24 cellular contexts compared by ENCODE assay signal in genomic region chr13:113351514-113352026, GRCh38. TPM values are rescaled to one million over a fixed set of nuclear protein-coding genes. Genes with fewer than 3 reads are reported as not detected.
DNase-seq lines count a peak whose midpoint lies in the region; ATAC-seq, FAIRE-seq and TF ChIP-seq lines count a peak whose summit lies in the region.
"Had no signal": no experiment of that assay in that cellular context is flagged by ENCODE, and none has a peak within 500 bp of the region (broad histone marks: within the 10 kb centered on the region; RNA-seq: fewer than 3 reads in every experiment).

No MANE protein-coding gene starts in this region.

- no peak for TF ChIP-seq POLR2A in right lobe of liver (IDR thresholded peaks at IDR 0.05)
- TF ChIP-seq POLR2A in spleen (IDR thresholded peaks at IDR 0.05), result no peak
- TF ChIP-seq POLR2A in GM12891 (IDR thresholded peaks at IDR 0.05; ENCODE audit: low read depth, low read length), result no peak

- H3K4me1 ChIP-seq in right lobe of liver, result no peaks in the 10 kb centered on the region
- peaks cover 0 to 11% (median 4%) of the 10 kb centered on the region in 6 donors for H3K4me1 ChIP-seq in spleen
- H3K4me1 ChIP-seq: Peyer's patch had no signal

- no peak overlapping the region for H3K27ac ChIP-seq in right lobe of liver
- peak overlapping the region in 5 of 8 donors; percentile 52 to 71 (median 64) for H3K27ac ChIP-seq in spleen
- H3K27ac ChIP-seq: Peyer's patch, skin epidermis, suprapubic skin had no signal

- H3K9me3 ChIP-seq in right lobe of liver, result no peaks in the 10 kb centered on the region
- peaks cover 0 to 11% (median 0%) of the 10 kb centered on the region in 8 donors for H3K9me3 ChIP-seq in spleen
- H3K9me3 ChIP-seq: Peyer's patch, SK-N-SH, suprapubic skin had no signal

- DNase-seq in LNCaP clone FGC (ENCODE audit: low read depth) (peak; percentile 86), dermis microvascular lymphatic vessel endothelial cell (ENCODE audit: low read depth in 2 of 2) (peak; percentile 22 to 58), right lobe of liver (peak; percentile 77 to 86 (median 79)), spleen (peak; percentile 88), NCI-H446 (lab: John Stamatoyannopoulos, UW) (no peak), GM12891 (ENCODE audit: insufficient read length, low spot score) (no peak), HTR-8/SVneo (ENCODE audit: insufficient read length, low spot score) (no peak)
- DNase-seq: activated CD4-positive, alpha-beta T cell treated with anti-CD3 and anti-CD28 coated beads, Interleukin-2, amount 50 U/mL, for 48 hours; activated CD4-positive, CD25-positive, alpha-beta regulatory T cell; activated CD8-positive, alpha-beta memory T cell treated with anti-CD3 and anti-CD28 coated beads, Interleukin-2, amount 50 U/mL, for 48 hours; CD8-positive, alpha-beta memory T cell; effector memory CD4-positive, alpha-beta T cell; GDM1; HFFc6; NCI-H1417 treated with DMSO at 0.1 percent for 48 hours; NCI-H524 treated with DMSO at 0.1 percent for 48 hours; nephron progenitor cell; Peyer's patch; SK-N-SH; stimulated activated CD4-positive, alpha-beta T cell treated with anti-CD3 and anti-CD28 coated beads, Interleukin-2, amount 100 ng/mL, for 24 hours had no signal

- peak; percentile 93 to 96 (median 94) for ATAC-seq in right lobe of liver
- ATAC-seq: stimulated activated effector memory CD8-positive, alpha-beta T cell treated with anti-CD3 and anti-CD28 coated beads, Interleukin-12 subunit alpha, Interleukin-12 subunit beta, amount 100 ng/mL, for 72 hours had no signal

- H3K36me3 ChIP-seq in right lobe of liver (peaks cover 0 to 54% (median 1%) of the 10 kb centered on the region in 4 donors), spleen (peaks cover 0 to 17% (median 0%) of the 10 kb centered on the region in 6 donors)

- 0 out of 2 replicates have a peak, but pooled peaks have one; percentile 6 for TF ChIP-seq CTCF in LNCaP clone FGC (IDR thresholded peaks at IDR 0.05; ENCODE audit: control insufficient read depth, extremely low read depth, insufficient read depth)
- no peak for TF ChIP-seq CTCF in right lobe of liver (IDR thresholded peaks at IDR 0.05)
- TF ChIP-seq CTCF in spleen (IDR thresholded peaks at IDR 0.05 in 8 of 11, conservative IDR thresholded peaks at IDR 0.05 in 3 of 11), result no peak

- 36% methylated on average over 3 of the region's 17 CpGs for WGBS in right lobe of liver (ENCODE audit: insufficient coverage, low coverage, low lambda C conversion rate, missing lambda C conversion rate)
- WGBS in spleen, 5 donors, result 67 to 73% (median 70%) methylated on average over 12 to 17 of the region's 17 CpGs

- intact Hi-C loops in right lobe of liver (cut with DNase I) (no loop called here), spleen (cut with DNase I; ENCODE audit: low total_unique reads) (no loop called here)

- FAIRE-seq in GM12891 (lab: Jason Lieb, UNC) (no peak), HTR-8/SVneo (lab: Jason Lieb, UNC) (no peak)
- FAIRE-seq: keratinocyte had no signal

- H3K4me3 ChIP-seq in LNCaP clone FGC (ENCODE audit: low read depth, low read length) (peak overlapping the region; percentile 28), right lobe of liver (no peak overlapping the region), spleen (peak overlapping the region in 3 of 8 donors; percentile 17 to 56 (median 28))
- H3K4me3 ChIP-seq: Peyer's patch, skin epidermis, suprapubic skin had no signal

- H3K27me3 ChIP-seq in right lobe of liver, result no peaks in the 10 kb centered on the region
- H3K27me3 ChIP-seq in spleen (replicated peaks in 1 of 7), result peaks cover 0 to 9% (median 0%) of the 10 kb centered on the region in 7 donors
- H3K27me3 ChIP-seq: Peyer's patch, suprapubic skin had no signal

TF ChIP-seq in GM12891, 5 proteins besides CTCF, POLR2A, EP300 and RAD21:
- no peak for TF ChIP-seq TAF1 (IDR thresholded peaks at IDR 0.05; ENCODE audit: low read depth, low read length)
- no peak for TF ChIP-seq POLR2AphosphoS5 (IDR thresholded peaks at IDR 0.05; ENCODE audit: low read depth, low read length)
- no peak for TF ChIP-seq SPI1 (IDR thresholded peaks at IDR 0.05; ENCODE audit: low read depth, low read length)
- TF ChIP-seq PAX5 (IDR thresholded peaks at IDR 0.05; ENCODE audit: insufficient read depth, low read length, severe bottlenecking), result no peak
- TF ChIP-seq POU2F2 (IDR thresholded peaks at IDR 0.05; ENCODE audit: low read depth, low read length), result no peak

RNA-seq across cellular contexts. Expression of gene GRTP1, which starts 12.4 kb away (rescaled TPM):
- 0.26 and 1.0 TPM in 2 replicates for total RNA-seq in dermis microvascular lymphatic vessel endothelial cell
- total RNA-seq in right lobe of liver, result 10 to 100 TPM; 18.5 to 41.3 (median 30.8) TPM
- total RNA-seq in spleen, result 10 to 100 TPM in 1 of 7 donors, 1 to 10 TPM in 6; 4.0 to 10.5 (median 6.1) TPM
- 1 to 10 TPM; 2.0 to 5.5 (median 2.3) TPM for polyA plus RNA-seq in spleen
- polyA plus RNA-seq in GM12891 (2012; ENCODE audit: low read depth, missing spikeins), result 0.45 TPM
- total RNA-seq: CD8-positive, alpha-beta memory T cell had no signal
- polyA plus RNA-seq: CD8-positive, alpha-beta memory T cell had no signal

RNA-seq across cellular contexts. Expression of gene LAMP1, which starts 54.5 kb away (rescaled TPM):
- 174 and 270 TPM in 2 replicates for total RNA-seq in dermis microvascular lymphatic vessel endothelial cell
- 100 to 1,000 TPM; 154 to 233 (median 197) TPM for total RNA-seq in right lobe of liver
- 100 to 1,000 TPM; 114 to 210 (median 154) TPM for total RNA-seq in spleen
- polyA plus RNA-seq in spleen, result 10 to 100 TPM; 27.0 to 64.5 (median 41.7) TPM
- polyA plus RNA-seq in GM12891 (2012; ENCODE audit: low read depth, missing spikeins), result 47.7 TPM

Comparison
In these comparisons a context has a peak if more than half of its experiments do, and no peak if none do; other contexts are left out.
1. DNase-seq: peak in LNCaP clone FGC (single experiment), dermis microvascular lymphatic vessel endothelial cell (2 of 2), right lobe of liver (3 of 3) and spleen (single experiment); none in NCI-H446 (0 of 2), GM12891 (single experiment) and HTR-8/SVneo (single experiment).
2. H3K27ac ChIP-seq: peak in spleen (5 of 8); none in right lobe of liver (0 of 3).